ENCODE assay signal across 15 cellular contexts in the genomic region with DNA sequence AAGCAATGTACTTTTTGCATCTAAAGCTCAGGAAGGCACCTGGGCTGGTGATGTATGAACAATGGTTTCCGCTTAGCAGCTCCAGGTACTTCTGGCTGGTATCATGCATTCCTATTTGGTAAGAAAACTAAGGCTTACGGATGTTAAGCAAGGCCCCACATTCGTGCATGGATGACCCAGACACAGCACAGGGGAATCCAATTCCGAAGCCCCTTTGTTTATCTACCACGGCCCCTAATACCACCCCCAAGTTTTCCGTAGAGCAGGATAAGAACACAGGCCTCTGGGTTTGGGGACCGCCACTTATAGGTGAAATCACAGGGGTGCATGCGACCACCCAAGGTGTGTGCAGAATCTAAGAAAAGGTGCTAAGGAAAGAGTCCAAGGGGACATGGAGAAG.
"Had no signal": no experiment of that assay in that cellular context is flagged by ENCODE, and none has a peak within 500 bp of the region (broad histone marks: within the 10 kb centered on the region; RNA-seq: fewer than 3 reads in every experiment).

No MANE protein-coding gene starts in this region.

- H2AFZ ChIP-seq: hepatocyte, parathyroid adenoma had no signal

- H3K4me2 ChIP-seq: hepatocyte had no signal

- DNase-seq: activated gamma-delta T cell treated with Interleukin-2 at 50 U/mL for 16 hours; activated naive CD8-positive, alpha-beta T cell treated with anti-CD3 and anti-CD28 coated beads, Interleukin-2, amount 10 ng/mL, durations not matched to agents 7 days and 5 days; effector CD8-positive, alpha-beta T cell; retina; SHP77 treated with DMSO at 0.1 percent for 48 hours; small intestine; trophoblast cell had no signal

- H3K9ac ChIP-seq: parathyroid adenoma had no signal

- H3K36me3 ChIP-seq: ascending aorta, gastroesophageal sphincter had no signal

- H3K4me3 ChIP-seq: ascending aorta, coronary artery, gastroesophageal sphincter, hepatocyte had no signal

- H3K27ac Mint-ChIP-seq: activated naive CD8-positive, alpha-beta T cell treated with anti-CD3 and anti-CD28 coated beads, Interleukin-2, amount 10 ng/mL, durations not matched to agents 7 days and 5 days had no signal

- H3K9me3 Mint-ChIP-seq: activated naive CD8-positive, alpha-beta T cell treated with anti-CD3 and anti-CD28 coated beads, Interleukin-2, amount 10 ng/mL, durations not matched to agents 7 days and 5 days; neural crest cell; stimulated activated memory B cell treated with anti-CD40 and anti-IgM and Interleukin-4, amounts not matched to agents 10 μg/mL and 1 μg/mL and 100 μg/mL, for 72 hours had no signal

- H3K4me3 Mint-ChIP-seq: activated naive CD8-positive, alpha-beta T cell treated with anti-CD3 and anti-CD28 coated beads, Interleukin-2, amount 10 ng/mL, durations not matched to agents 7 days and 5 days; neural crest cell; stimulated activated memory B cell treated with anti-CD40 and anti-IgM and Interleukin-4, amounts not matched to agents 10 μg/mL and 1 μg/mL and 100 μg/mL, for 72 hours had no signal

- H3K36me3 Mint-ChIP-seq: stimulated activated memory B cell treated with anti-CD40 and anti-IgM and Interleukin-4, amounts not matched to agents 10 μg/mL and 1 μg/mL and 100 μg/mL, for 72 hours had no signal

- H3K79me2 ChIP-seq: hepatocyte had no signal

- H3K27ac ChIP-seq: ascending aorta, coronary artery, epithelial cell of prostate, gastroesophageal sphincter, hepatocyte, parathyroid adenoma had no signal

- H3K27me3 ChIP-seq: ascending aorta, gastroesophageal sphincter, hepatocyte had no signal

- ATAC-seq: gastroesophageal sphincter; stimulated activated memory B cell treated with anti-CD40 and anti-IgM and Interleukin-4, amounts not matched to agents 10 μg/mL and 1 μg/mL and 100 μg/mL, for 72 hours had no signal
